In genomic region chr4:78059938-78060337, GRCh38 we compare ENCODE assay signal across 21 cellular contexts. TPM values are rescaled to one million over a fixed set of nuclear protein-coding genes. Genes with fewer than 3 reads are reported as not detected.
A peak's percentile ranks its signal among the peaks of the same experiment; 100 is the strongest.
DNase-seq lines count a peak whose midpoint lies in the region; ATAC-seq and TF ChIP-seq lines count a peak whose summit lies in the region.
"Had no signal": no experiment of that assay in that cellular context is flagged by ENCODE, and none has a peak within 500 bp of the region (broad histone marks: within the 10 kb centered on the region; RNA-seq: fewer than 3 reads in every experiment).

No MANE protein-coding gene starts in this region.

- peaks cover 23% of the 10 kb centered on the region for H3K4me1 ChIP-seq in HUES6 (ENCODE audit: control insufficient read depth, insufficient read depth, low read length)
- H3K4me1 ChIP-seq in endodermal cell (ENCODE audit: control insufficient read depth, insufficient read depth, low read length), result peaks cover 4% of the 10 kb centered on the region

- no peak for DNase-seq in CD4-positive, alpha-beta T cell
- DNase-seq in endodermal cell (no peak), anterior cingulate cortex (lab: John Stamatoyannopoulos, UW) (no peak), epidermal melanocyte (ENCODE audit: insufficient read length, low spot score) (no peak), kidney tubule cell (ENCODE audit: low spot score) (no peak)
- DNase-seq: activated CD4-positive, alpha-beta T cell treated with anti-CD3 and anti-CD28 coated beads for 1 hour; esophagus squamous epithelium had no signal

- H3K27me3 ChIP-seq in CD4-positive, alpha-beta T cell (ENCODE audit: control insufficient read depth, insufficient read depth, low read length), result peaks cover 78% of the 10 kb centered on the region
- H3K27me3 ChIP-seq in HUES6 (ENCODE audit: control insufficient read depth, insufficient read depth, low read length) (0 out of 2 replicates have a peak, but pooled peaks cover 2% of the 10 kb centered on the region), endodermal cell (ENCODE audit: control insufficient read depth, insufficient read depth, low read length, poor library complexity, severe bottlenecking) (no peaks in the 10 kb centered on the region)
- H3K27me3 ChIP-seq: body of pancreas, foreskin keratinocyte had no signal

- peak overlapping the region; percentile 74 for H3K4me3 Mint-ChIP-seq in CD4-positive, alpha-beta T cell
- peak overlapping the region; percentile 92 for H3K4me3 Mint-ChIP-seq in endodermal cell
- peak overlapping the region; percentile 96 to 97 (median 97) for H3K4me3 Mint-ChIP-seq in nephron

- peaks cover 29% of the 10 kb centered on the region for H3K4me1 Mint-ChIP-seq in CD4-positive, alpha-beta T cell (ENCODE audit: low read depth)
- H3K4me1 Mint-ChIP-seq in endodermal cell, result peaks cover 25% of the 10 kb centered on the region
- H3K4me1 Mint-ChIP-seq in nephron, result peaks cover 31% of the 10 kb centered on the region

- no peak overlapping the region for H3K9ac ChIP-seq in HUES6 (ENCODE audit: low read length)
- H3K9ac ChIP-seq in endodermal cell (ENCODE audit: extremely low read depth, low read length, poor library complexity, severe bottlenecking), result no peak overlapping the region
- H3K9ac ChIP-seq: BLaER1 had no signal

- H3K36me3 Mint-ChIP-seq in CD4-positive, alpha-beta T cell (ENCODE audit: low read depth), result no peaks in the 10 kb centered on the region
- H3K36me3 Mint-ChIP-seq in endodermal cell (ENCODE audit: low read depth) (no peaks in the 10 kb centered on the region), nephron (ENCODE audit: low read depth) (no peaks in the 10 kb centered on the region)

- no peak for TF ChIP-seq CTCF in CD4-positive, alpha-beta T cell (IDR thresholded peaks at IDR 0.05)
- TF ChIP-seq CTCF in endodermal cell (conservative IDR thresholded peaks at IDR 0.05) (no peak), nephron (IDR thresholded peaks at IDR 0.05; ENCODE audit: unreplicated experiment in 3 of 3) (no peak)

- ATAC-seq in CD4-positive, alpha-beta T cell (ENCODE audit: poor library complexity), result no peak
- no peak for ATAC-seq in HG02763 (IDR thresholded peaks at IDR 0.05; ENCODE audit: unreplicated experiment)
- ATAC-seq: activated CD8-positive, alpha-beta T cell treated with anti-CD3 and anti-CD28 coated beads for 36 hours had no signal

- peak overlapping the region; percentile 51 for H3K4me3 ChIP-seq in HUES6 (ENCODE audit: low read depth, low read length)
- H3K4me3 ChIP-seq in endodermal cell (ENCODE audit: low read length), result peak overlapping the region; percentile 96
- H3K4me3 ChIP-seq: BLaER1 had no signal

- H3K9me3 Mint-ChIP-seq in CD4-positive, alpha-beta T cell, result no peaks in the 10 kb centered on the region
- H3K9me3 Mint-ChIP-seq in endodermal cell, result no peaks in the 10 kb centered on the region
- no peaks in the 10 kb centered on the region for H3K9me3 Mint-ChIP-seq in nephron
- H3K9me3 Mint-ChIP-seq: activated CD8-positive, alpha-beta T cell treated with anti-CD3 and anti-CD28 coated beads for 36 hours; activated naive CD4-positive, alpha-beta T cell treated with anti-CD3 and anti-CD28 coated beads for 36 hours; activated T-helper 1 cell treated with anti-CD3 and anti-CD28 coated beads, Interleukin-12 subunit alpha, Interleukin-12 subunit beta, Interleukin-2, Interleukin-4 antibody, amounts not matched to agents 30 ng/mL and 10 ng/mL and 1 ng/mL, durations not matched to agents 14 hours and 24 hours and 36 hours; dendritic cell treated with granulocyte-macrophage colony-stimulating factor and Interleukin-4, amounts not matched to agents 40 ng/mL and 50 ng/mL, for 4 days; T-helper 1 cell treated with Interleukin-12 subunit alpha and Interleukin-12 subunit beta and Interleukin-4 antibody, amounts not matched to agents 30 μg/mL and 1 μg/mL, for 36 hours had no signal

- no peaks in the 10 kb centered on the region for H3K9me3 ChIP-seq in CD4-positive, alpha-beta T cell (ENCODE audit: control insufficient read depth, low read length)
- H3K9me3 ChIP-seq in HUES6 (ENCODE audit: control insufficient read depth, insufficient read depth, low read depth, low read length) (no peaks in the 10 kb centered on the region), endodermal cell (ENCODE audit: control insufficient read depth, low read length) (no peaks in the 10 kb centered on the region)
- H3K9me3 ChIP-seq: BLaER1, body of pancreas, esophagus squamous epithelium, heart left ventricle, tibial nerve had no signal

- intact Hi-C loops in CD4-positive, alpha-beta T cell (cut with DNase I, micrococcal nuclease), result no loop called here

- H3K36me3 ChIP-seq in HUES6 (ENCODE audit: control insufficient read depth, insufficient read depth, low read length) (no peaks in the 10 kb centered on the region), endodermal cell (ENCODE audit: control insufficient read depth, insufficient read depth, low read length) (no peaks in the 10 kb centered on the region)
- H3K36me3 ChIP-seq: BLaER1, esophagus squamous epithelium, heart left ventricle, tibial nerve had no signal

- POLR2A ChIA-PET in CD4-positive, alpha-beta T cell (lab: Charles Lee), result interaction anchor here (0.6 kb wide), 2 partner anchors 78 to 779 kb away, joined by 3 to 4 read pairs; no protein-coding TSS in a partner anchor

- H3K27ac Mint-ChIP-seq in CD4-positive, alpha-beta T cell, result no peak overlapping the region
- H3K27ac Mint-ChIP-seq in endodermal cell (no peak overlapping the region), nephron (peak overlapping the region; percentile 64 to 92 (median 81))
- H3K27ac Mint-ChIP-seq: activated CD8-positive, alpha-beta T cell treated with anti-CD3 and anti-CD28 coated beads for 36 hours; activated naive CD4-positive, alpha-beta T cell treated with anti-CD3 and anti-CD28 coated beads for 36 hours; activated T-helper 1 cell treated with anti-CD3 and anti-CD28 coated beads, Interleukin-12 subunit alpha, Interleukin-12 subunit beta, Interleukin-2, Interleukin-4 antibody, amounts not matched to agents 30 ng/mL and 10 ng/mL and 1 ng/mL, durations not matched to agents 14 hours and 24 hours and 36 hours; dendritic cell treated with granulocyte-macrophage colony-stimulating factor and Interleukin-4, amounts not matched to agents 40 ng/mL and 50 ng/mL, for 4 days; T-helper 1 cell treated with Interleukin-12 subunit alpha and Interleukin-12 subunit beta and Interleukin-4 antibody, amounts not matched to agents 30 μg/mL and 1 μg/mL, for 36 hours had no signal

- no peak overlapping the region for H3K27ac ChIP-seq in CD4-positive, alpha-beta T cell (ENCODE audit: low read depth, low read length)
- H3K27ac ChIP-seq in HUES6 (ENCODE audit: low read depth, low read length), result no peak overlapping the region
- no peak overlapping the region for H3K27ac ChIP-seq in endodermal cell (ENCODE audit: low read depth, low read length)
- H3K27ac ChIP-seq: BLaER1, foreskin keratinocyte, SK-N-MC had no signal

- WGBS in endodermal cell (ENCODE audit: insufficient coverage in 1 of 2, insufficient read length in 1 of 2), 2 experiments, result 86% methylated on average over 1 of the region's 1 CpG; no CpG with 5 or more reads in 1 of the 2 experiments

- H3K27me3 Mint-ChIP-seq in CD4-positive, alpha-beta T cell, result peaks cover 84% of the 10 kb centered on the region
- H3K27me3 Mint-ChIP-seq in endodermal cell (ENCODE audit: insufficient read depth), result peaks cover 3% of the 10 kb centered on the region
- peaks cover 4% of the 10 kb centered on the region for H3K27me3 Mint-ChIP-seq in nephron (ENCODE audit: low read depth)

- CTCF ChIA-PET in CD4-positive, alpha-beta T cell (lab: Charles Lee), result interaction anchor here (0.6 kb wide), 1 partner anchor 88 kb away, joined by 3 read pairs; no protein-coding TSS in a partner anchor

RNA-seq across cellular contexts. Expression of gene FRAS1, which starts 2.8 kb away (rescaled TPM):
- total RNA-seq in CD4-positive, alpha-beta T cell, result not detected
- total RNA-seq in endodermal cell, result 10 to 100 TPM; 77.0 to 78.3 TPM
- polyA plus RNA-seq in endodermal cell (2013, experiment 1 of 2), result 16.1 TPM
- polyA plus RNA-seq in endodermal cell (2013, experiment 2 of 2), result 16.9 TPM
- total RNA-seq: activated naive CD4-positive, alpha-beta T cell treated with anti-CD3 and anti-CD28 coated beads for 36 hours; activated T-helper 1 cell treated with anti-CD3 and anti-CD28 coated beads, Interleukin-12 subunit alpha, Interleukin-12 subunit beta, Interleukin-2, Interleukin-4 antibody, amounts not matched to agents 30 ng/mL and 10 ng/mL and 1 ng/mL, durations not matched to agents 14 hours and 24 hours and 36 hours had no signal

Comparison
In these comparisons a context has a peak if more than half of its experiments do, and no peak if none do; other contexts are left out.
1. H3K27ac Mint-ChIP-seq: peak in nephron (3 of 3); none in CD4-positive, alpha-beta T cell (single experiment) and endodermal cell (single experiment).
2. RNA of gene FRAS1, which starts 2.8 kb away (total RNA-seq): 77.0 to 78.3 TPM in endodermal cell; not detected in CD4-positive, alpha-beta T cell; every median in the first group is over 10 times any median in the second.
3. Peak in every context shown above with its lines, with median percentiles within 50 percentile points of each other: H3K4me3 Mint-ChIP-seq.